In genomic region chr10:72224191-72224590, GRCh38 we compare ENCODE assay signal across 7 cellular contexts. TPM values are rescaled to one million over a fixed set of nuclear protein-coding genes. Genes with fewer than 3 reads are reported as not detected.
DNase-seq lines count a peak whose midpoint lies in the region; ATAC-seq, FAIRE-seq and TF ChIP-seq lines count a peak whose summit lies in the region.
"Not testable (repeated sequence)": the region's sequence is repeated elsewhere in the genome, so short reads cannot be mapped to it uniquely, and the experiment has no call there.

No MANE protein-coding gene starts in this region.

- H3K27ac Mint-ChIP-seq in activated CD4-positive, alpha-beta memory T cell treated with anti-CD3 and anti-CD28 coated beads, Interleukin-2, amount 10 ng/mL, durations not matched to agents 7 days and 5 days = peak overlapping the region; percentile 58
- H3K27ac Mint-ChIP-seq in activated naive CD8-positive, alpha-beta T cell treated with anti-CD3 and anti-CD28 coated beads, Interleukin-2, amount 10 ng/mL, durations not matched to agents 7 days and 5 days = peak overlapping the region; percentile 84
- H3K27ac Mint-ChIP-seq in memory B cell = peak overlapping the region; percentile 77

- H3K4me1 ChIP-seq in OCI-LY3 (ENCODE audit: low read length) (peaks cover 19% of the 10 kb centered on the region), pancreas (peaks cover 42 to 68% (median 56%) of the 10 kb centered on the region in 3 donors), subcutaneous abdominal adipose tissue (ENCODE audit: control insufficient read depth in 5 of 5, insufficient read depth in 5 of 5, low read length in 5 of 5) (peaks cover 0 to 21% (median 17%) of the 10 kb centered on the region in 5 donors)

- POLR2A ChIA-PET in activated CD4-positive, alpha-beta memory T cell treated with anti-CD3 and anti-CD28 coated beads, Interleukin-2, amount 10 ng/mL, durations not matched to agents 7 days and 5 days (lab: Charles Lee) = interaction anchor here (0.7 to 1.3 kb wide), 8 partner anchors 37 to 135 kb away, joined by 3 to 6 read pairs (median 3); partner anchors contain the start of gene SPOCK2
- POLR2A ChIA-PET in activated naive CD8-positive, alpha-beta T cell treated with anti-CD3 and anti-CD28 coated beads, Interleukin-2, amount 10 ng/mL, durations not matched to agents 7 days and 5 days (lab: Charles Lee) = interaction anchor here (0.7 to 4.3 kb wide), 10 partner anchors 8 to 139 kb away, joined by 3 to 12 read pairs (median 5); no protein-coding TSS in a partner anchor

- not testable (repeated sequence) for TF ChIP-seq CTCF in OCI-LY3 (IDR thresholded peaks at IDR 0.05; ENCODE audit: low read depth, low read length); pancreas (IDR thresholded peaks at IDR 0.05)

- ATAC-seq in activated naive CD8-positive, alpha-beta T cell treated with anti-CD3 and anti-CD28 coated beads, Interleukin-2, amount 10 ng/mL, durations not matched to agents 7 days and 5 days (ENCODE audit: low read depth); memory B cell (ENCODE audit: low read depth); pancreas: not testable (repeated sequence)

- FAIRE-seq in pancreas (lab: Jason Lieb, UNC) = not testable (repeated sequence)

- peaks cover 40% of the 10 kb centered on the region for H3K36me3 Mint-ChIP-seq in activated CD4-positive, alpha-beta memory T cell treated with anti-CD3 and anti-CD28 coated beads, Interleukin-2, amount 10 ng/mL, durations not matched to agents 7 days and 5 days (ENCODE audit: low read depth)
- H3K36me3 Mint-ChIP-seq in activated naive CD8-positive, alpha-beta T cell treated with anti-CD3 and anti-CD28 coated beads, Interleukin-2, amount 10 ng/mL, durations not matched to agents 7 days and 5 days = peaks cover 27% of the 10 kb centered on the region
- not testable (repeated sequence) for H3K36me3 Mint-ChIP-seq in memory B cell

- H3K4me3 Mint-ChIP-seq in activated CD4-positive, alpha-beta memory T cell treated with anti-CD3 and anti-CD28 coated beads, Interleukin-2, amount 10 ng/mL, durations not matched to agents 7 days and 5 days; activated naive CD8-positive, alpha-beta T cell treated with anti-CD3 and anti-CD28 coated beads, Interleukin-2, amount 10 ng/mL, durations not matched to agents 7 days and 5 days; memory B cell: not testable (repeated sequence)

- WGBS in pancreas, 2 donors = 84 to 88% methylated on average over 6 of the region's 6 CpGs

- H3K27ac ChIP-seq in OCI-LY3 (ENCODE audit: low read length) (peak overlapping the region; percentile 38), epithelial cell of prostate (peak overlapping the region; percentile 12), pancreas (peak overlapping the region; percentile 25 to 93 (median 44)), subcutaneous abdominal adipose tissue (ENCODE audit: low read depth, low read length) (peak overlapping the region; percentile 45)

- H3K9me3 Mint-ChIP-seq in activated CD4-positive, alpha-beta memory T cell treated with anti-CD3 and anti-CD28 coated beads, Interleukin-2, amount 10 ng/mL, durations not matched to agents 7 days and 5 days; activated naive CD8-positive, alpha-beta T cell treated with anti-CD3 and anti-CD28 coated beads, Interleukin-2, amount 10 ng/mL, durations not matched to agents 7 days and 5 days; memory B cell: not testable (repeated sequence)

- peak overlapping the region; percentile 30; the same call in 1 of the 2 replicates for H3K4me2 ChIP-seq in OCI-LY3 (ENCODE audit: low read length)

- not testable (repeated sequence) for H3K9me3 ChIP-seq in OCI-LY3 (ENCODE audit: insufficient read depth, low read length); pancreas; subcutaneous abdominal adipose tissue (ENCODE audit: control insufficient read depth in 5 of 5, low read length in 5 of 5)

- not testable (repeated sequence) for H2AFZ ChIP-seq in OCI-LY3 (ENCODE audit: low read depth, low read length)

- H3K27me3 ChIP-seq in OCI-LY3 (ENCODE audit: low read depth, low read length); pancreas; subcutaneous abdominal adipose tissue (ENCODE audit: control insufficient read depth in 5 of 5, insufficient read depth in 4 of 5, low read length in 5 of 5): not testable (repeated sequence)

- not testable (repeated sequence) for H3K27me3 Mint-ChIP-seq in activated CD4-positive, alpha-beta memory T cell treated with anti-CD3 and anti-CD28 coated beads, Interleukin-2, amount 10 ng/mL, durations not matched to agents 7 days and 5 days; activated naive CD8-positive, alpha-beta T cell treated with anti-CD3 and anti-CD28 coated beads, Interleukin-2, amount 10 ng/mL, durations not matched to agents 7 days and 5 days; memory B cell

- not testable (repeated sequence) for H3K79me2 ChIP-seq in OCI-LY3 (ENCODE audit: low read length)

- H3K36me3 ChIP-seq in OCI-LY3 (replicated peaks; ENCODE audit: low read depth, low read length) = not testable (repeated sequence)
- peaks cover 0 to 16% (median 0%) of the 10 kb centered on the region in 3 donors for H3K36me3 ChIP-seq in pancreas
- peaks cover 0 to 15% (median 6%) of the 10 kb centered on the region in 5 donors for H3K36me3 ChIP-seq in subcutaneous abdominal adipose tissue (ENCODE audit: control insufficient read depth in 5 of 5, insufficient read depth in 5 of 5, low read length in 5 of 5)

- CTCF ChIA-PET in activated CD4-positive, alpha-beta memory T cell treated with anti-CD3 and anti-CD28 coated beads, Interleukin-2, amount 10 ng/mL, durations not matched to agents 7 days and 5 days (lab: Charles Lee) = interaction anchor here (0.8 to 4.6 kb wide), 16 partner anchors 19 to 175 kb away, joined by 3 to 36 read pairs (median 6); partner anchors contain the start of gene DDIT4

- DNase-seq in activated CD4-positive, alpha-beta memory T cell treated with anti-CD3 and anti-CD28 coated beads, Interleukin-2, amount 10 ng/mL, durations not matched to agents 7 days and 5 days; activated naive CD8-positive, alpha-beta T cell treated with anti-CD3 and anti-CD28 coated beads, Interleukin-2, amount 10 ng/mL, durations not matched to agents 7 days and 5 days; epithelial cell of prostate (ENCODE audit: low read depth, low spot score); memory B cell (ENCODE audit: low spot score in 2 of 2); pancreas: not testable (repeated sequence)

- H3K4me3 ChIP-seq in OCI-LY3 (ENCODE audit: low read length); pancreas; subcutaneous abdominal adipose tissue (ENCODE audit: low read depth in 1 of 5, low read length in 5 of 5): not testable (repeated sequence)

- intact Hi-C loops in pancreas (cut with DNase I) = loop anchor here in 1 of 3 donors (10.0 kb wide), 1 partner anchor 101 kb away; no protein-coding TSS in a partner anchor

- not testable (repeated sequence) for H4K20me1 ChIP-seq in OCI-LY3 (ENCODE audit: insufficient read depth, low read length)

- H3K9ac ChIP-seq in OCI-LY3 (ENCODE audit: low read length); subcutaneous abdominal adipose tissue (ENCODE audit: low read length in 5 of 5): not testable (repeated sequence)

- H3K4me1 Mint-ChIP-seq in activated CD4-positive, alpha-beta memory T cell treated with anti-CD3 and anti-CD28 coated beads, Interleukin-2, amount 10 ng/mL, durations not matched to agents 7 days and 5 days = peaks cover 48% of the 10 kb centered on the region
- H3K4me1 Mint-ChIP-seq in activated naive CD8-positive, alpha-beta T cell treated with anti-CD3 and anti-CD28 coated beads, Interleukin-2, amount 10 ng/mL, durations not matched to agents 7 days and 5 days = peaks cover 38% of the 10 kb centered on the region
- H3K4me1 Mint-ChIP-seq in memory B cell = peaks cover 26% of the 10 kb centered on the region

RNA-seq across cellular contexts. Expression of gene ASCC1, which starts 8.1 kb away (rescaled TPM):
- total RNA-seq in activated CD4-positive, alpha-beta memory T cell treated with anti-CD3 and anti-CD28 coated beads, Interleukin-2, amount 10 ng/mL, durations not matched to agents 7 days and 5 days = 10 to 100 TPM; 35.5 to 36.2 TPM
- 10 to 100 TPM; 28.5 to 34.4 TPM for total RNA-seq in activated naive CD8-positive, alpha-beta T cell treated with anti-CD3 and anti-CD28 coated beads, Interleukin-2, amount 10 ng/mL, durations not matched to agents 7 days and 5 days
- total RNA-seq in pancreas = 10 to 100 TPM; 11.7 to 26.0 (median 16.9) TPM
- 10 to 100 TPM in 1 of 2 donors, 1 to 10 TPM in 1; 5.4 to 10.5 TPM for polyA plus RNA-seq in pancreas

RNA-seq across cellular contexts. Expression of gene ANAPC16, which starts 8.4 kb away (rescaled TPM):
- 100 to 1,000 TPM in 1 of 2 experiments, 10 to 100 TPM in 1; 94.2 to 101 TPM for total RNA-seq in activated CD4-positive, alpha-beta memory T cell treated with anti-CD3 and anti-CD28 coated beads, Interleukin-2, amount 10 ng/mL, durations not matched to agents 7 days and 5 days
- total RNA-seq in activated naive CD8-positive, alpha-beta T cell treated with anti-CD3 and anti-CD28 coated beads, Interleukin-2, amount 10 ng/mL, durations not matched to agents 7 days and 5 days = 10 to 100 TPM; 89.2 to 89.8 TPM
- 10 to 100 TPM; 52.4 to 92.6 (median 68.0) TPM for total RNA-seq in pancreas
- 100 to 1,000 TPM in 1 of 2 donors, 10 to 100 TPM in 1; 92.0 to 153 TPM for polyA plus RNA-seq in pancreas

RNA-seq across cellular contexts. Expression of gene DDIT4, which starts 49.5 kb away (rescaled TPM):
- 100 to 1,000 TPM; 475 to 481 TPM for total RNA-seq in activated CD4-positive, alpha-beta memory T cell treated with anti-CD3 and anti-CD28 coated beads, Interleukin-2, amount 10 ng/mL, durations not matched to agents 7 days and 5 days
- total RNA-seq in activated naive CD8-positive, alpha-beta T cell treated with anti-CD3 and anti-CD28 coated beads, Interleukin-2, amount 10 ng/mL, durations not matched to agents 7 days and 5 days = 100 to 1,000 TPM; 150 to 159 TPM
- total RNA-seq in pancreas = 1,000 to 10,000 TPM in 1 of 6 donors, 100 to 1,000 TPM in 3, 10 to 100 TPM in 2; 61.6 to 1,144 (median 191) TPM
- polyA plus RNA-seq in pancreas = 100 to 1,000 TPM; 228 to 795 TPM
